ENCODE assay signal across 1 cellular context in the genomic region with DNA sequence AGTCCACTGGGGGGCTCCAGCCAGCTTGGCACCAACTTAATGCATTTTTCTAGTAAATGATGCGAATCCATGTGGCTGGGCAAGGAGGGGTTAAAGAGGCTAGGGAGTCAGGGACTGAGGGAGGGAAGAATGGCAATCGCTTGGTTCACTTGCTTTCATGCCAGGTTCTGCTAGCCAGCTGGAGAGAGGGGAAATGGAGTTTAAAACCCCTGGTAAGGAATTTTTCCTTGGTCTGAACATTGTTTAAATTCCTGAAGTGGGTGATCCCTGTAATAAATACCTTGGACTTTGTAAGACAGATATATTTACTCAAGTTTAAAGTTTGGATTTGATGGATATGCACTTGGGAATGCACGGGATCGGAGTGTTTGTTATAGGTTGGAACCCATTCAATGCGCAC.
TF ChIP-seq lines count a peak whose summit lies in the region.

No MANE protein-coding gene starts in this region.

TF ChIP-seq in SK-N-SH treated with all-trans-retinoic acid at 6 μM for 48 hours, 23 proteins besides CTCF, POLR2A, EP300 and RAD21 (continued from another document):
- TF ChIP-seq, protein P1, sequence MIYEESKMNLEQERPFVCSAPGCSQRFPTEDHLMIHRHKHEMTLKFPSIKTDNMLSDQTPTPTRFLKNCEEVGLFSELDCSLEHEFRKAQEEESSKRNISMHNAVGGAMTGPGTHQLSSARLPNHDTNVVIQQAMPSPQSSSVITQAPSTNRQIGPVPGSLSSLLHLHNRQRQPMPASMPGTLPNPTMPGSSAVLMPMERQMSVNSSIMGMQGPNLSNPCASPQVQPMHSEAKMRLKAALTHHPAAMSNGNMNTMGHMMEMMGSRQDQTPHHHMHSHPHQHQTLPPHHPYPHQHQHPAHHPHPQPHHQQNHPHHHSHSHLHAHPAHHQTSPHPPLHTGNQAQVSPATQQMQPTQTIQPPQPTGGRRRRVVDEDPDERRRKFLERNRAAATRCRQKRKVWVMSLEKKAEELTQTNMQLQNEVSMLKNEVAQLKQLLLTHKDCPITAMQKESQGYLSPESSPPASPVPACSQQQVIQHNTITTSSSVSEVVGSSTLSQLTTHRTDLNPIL (CRISPR knock-in tag; IDR thresholded peaks at IDR 0.05; ENCODE audit: low read depth): no peak
- no peak for TF ChIP-seq ISL1 (CRISPR knock-in tag; IDR thresholded peaks at IDR 0.05)
